8 cellular contexts compared by ENCODE assay signal in the genomic region with DNA sequence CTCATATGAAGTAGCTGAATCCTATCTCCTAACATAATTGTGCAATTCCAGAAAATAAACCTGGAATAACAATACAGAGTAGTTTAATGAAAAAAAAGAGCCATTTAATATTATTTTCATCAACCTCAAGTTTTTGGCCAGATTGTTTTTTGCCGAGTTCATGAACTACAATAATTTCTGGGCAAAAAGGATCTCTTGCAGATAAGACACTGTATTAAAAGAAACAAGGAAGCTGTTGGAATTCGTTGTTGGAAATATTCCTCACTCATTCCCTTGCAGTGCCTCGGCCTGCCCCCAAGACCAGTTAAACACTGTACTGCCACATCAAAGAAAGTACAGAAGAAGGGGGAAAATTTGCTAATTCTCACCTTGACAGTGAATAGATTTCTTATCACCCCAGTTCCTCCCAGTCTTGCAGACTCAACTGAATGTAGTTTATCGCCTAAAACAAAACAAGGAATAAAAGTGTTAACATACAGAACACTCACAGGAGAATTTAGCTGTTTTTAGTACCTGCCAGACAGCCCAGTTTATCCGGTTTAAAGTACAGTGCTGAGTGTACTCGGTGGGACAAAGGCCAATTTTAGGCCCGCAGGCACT. TPM values are rescaled to one million over a fixed set of nuclear protein-coding genes. Genes with fewer than 3 reads are reported as not detected.
A peak's percentile ranks its signal among the peaks of the same experiment; 100 is the strongest.
DNase-seq lines count a peak whose midpoint lies in the region; ATAC-seq, FAIRE-seq and TF ChIP-seq lines count a peak whose summit lies in the region.

No MANE protein-coding gene starts in this region.

- no peak for TF ChIP-seq EP300 in H1 (IDR thresholded peaks at IDR 0.05; ENCODE audit: borderline replicate concordance in 1 of 2, low read depth in 2 of 2, low read length in 2 of 2)

- H2AK5ac ChIP-seq in H1 (ENCODE audit: low read depth, low read length) = no peak overlapping the region

- H4K5ac ChIP-seq in H1 (ENCODE audit: insufficient read length, low read depth, low read length) = peak overlapping the region; percentile 27

- peaks cover 4 to 36% (median 28%) of the 10 kb centered on the region in 4 donors for H3K4me1 Mint-ChIP-seq in CD4-positive, CD25-positive, alpha-beta regulatory T cell
- H3K4me1 Mint-ChIP-seq in neural progenitor cell = peaks cover 36% of the 10 kb centered on the region

- peak overlapping the region; percentile 98 for H3K4me3 ChIP-seq in CD4-positive, CD25-positive, alpha-beta regulatory T cell (ENCODE audit: low read depth, low read length)
- H3K4me3 ChIP-seq in MM.1S (ENCODE audit: low read length) = peak overlapping the region; percentile 95
- H3K4me3 ChIP-seq in H1 (ENCODE audit: extremely low read depth in 1 of 4, insufficient read depth in 2 of 4, low read depth in 3 of 4, low read length in 4 of 4) = peak overlapping the region; percentile 85 to 100 (median 99)
- H3K4me3 ChIP-seq in neural progenitor cell = peak overlapping the region; percentile 83

- peaks cover 24% of the 10 kb centered on the region for H3K4me1 ChIP-seq in CD4-positive, CD25-positive, alpha-beta regulatory T cell (ENCODE audit: control insufficient read depth, insufficient read depth, low read length, poor library complexity, severe bottlenecking)
- peaks cover 14% of the 10 kb centered on the region for H3K4me1 ChIP-seq in MM.1S (ENCODE audit: low read length)
- peaks cover 0 to 5% (median 3%) of the 10 kb centered on the region in 4 experiments; a peak in 2 of 7 replicates for H3K4me1 ChIP-seq in H1 (replicated peaks in 1 of 4; ENCODE audit: control insufficient read depth in 3 of 4, insufficient read depth in 4 of 4, low read length in 3 of 4)
- peaks cover 39% of the 10 kb centered on the region for H3K4me1 ChIP-seq in neural progenitor cell

- H4K20me1 ChIP-seq in MM.1S (ENCODE audit: insufficient read depth, low read length) = no peaks in the 10 kb centered on the region
- H4K20me1 ChIP-seq in H1 (replicated peaks in 1 of 2; ENCODE audit: control insufficient read depth in 1 of 2, insufficient read depth in 2 of 2, low read length in 2 of 2) = peaks cover 0 to 1% of the 10 kb centered on the region in 2 experiments
- peaks cover 28% of the 10 kb centered on the region for H4K20me1 ChIP-seq in neural progenitor cell (ENCODE audit: low read depth)

- no peaks in the 10 kb centered on the region for H3K27me3 ChIP-seq in CD4-positive, CD25-positive, alpha-beta regulatory T cell (ENCODE audit: control insufficient read depth, insufficient read depth, low read length)
- H3K27me3 ChIP-seq in MM.1S (replicated peaks; ENCODE audit: insufficient read depth, low read length) = no peaks in the 10 kb centered on the region
- H3K27me3 ChIP-seq in H1 (replicated peaks in 1 of 4; ENCODE audit: control insufficient read depth in 3 of 4, extremely low read depth in 1 of 4, insufficient read depth in 3 of 4, low read length in 3 of 4) = no peaks in the 10 kb centered on the region
- no peaks in the 10 kb centered on the region for H3K27me3 ChIP-seq in neural progenitor cell

- no peaks in the 10 kb centered on the region for H3K9me3 ChIP-seq in CD4-positive, CD25-positive, alpha-beta regulatory T cell (ENCODE audit: control insufficient read depth in 2 of 2, low read length in 2 of 2)
- no peaks in the 10 kb centered on the region for H3K9me3 ChIP-seq in MM.1S (replicated peaks; ENCODE audit: insufficient read depth, low read length)
- no peaks in the 10 kb centered on the region for H3K9me3 ChIP-seq in H1 (ENCODE audit: insufficient read depth in 2 of 2, low read depth in 1 of 2, low read length in 1 of 2)
- H3K9me3 ChIP-seq in neural progenitor cell (ENCODE audit: low read depth) = no peaks in the 10 kb centered on the region

- peaks cover 0 to 3% (median 0%) of the 10 kb centered on the region in 7 donors for H3K9me3 Mint-ChIP-seq in CD4-positive, CD25-positive, alpha-beta regulatory T cell
- no peaks in the 10 kb centered on the region for H3K9me3 Mint-ChIP-seq in neural progenitor cell

- peak overlapping the region; percentile 88 to 99 (median 96) for H3K4me3 Mint-ChIP-seq in CD4-positive, CD25-positive, alpha-beta regulatory T cell
- peak overlapping the region; percentile 99 for H3K4me3 Mint-ChIP-seq in neural progenitor cell

- peaks cover 12% of the 10 kb centered on the region for H3K36me3 ChIP-seq in CD4-positive, CD25-positive, alpha-beta regulatory T cell (ENCODE audit: control insufficient read depth, insufficient read depth, low read length)
- H3K36me3 ChIP-seq in MM.1S (replicated peaks; ENCODE audit: insufficient read depth, low read length) (peaks cover 7% of the 10 kb centered on the region), H1 (ENCODE audit: control insufficient read depth in 2 of 4, insufficient read depth in 4 of 4, low read length in 3 of 4) (peaks cover 4 to 49% (median 22%) of the 10 kb centered on the region in 4 experiments), neural progenitor cell (peaks cover 28% of the 10 kb centered on the region)

- no peaks in the 10 kb centered on the region for H3K9me2 ChIP-seq in MM.1S (replicated peaks; ENCODE audit: insufficient read depth, low read length)

- H3K27me3 Mint-ChIP-seq in CD4-positive, CD25-positive, alpha-beta regulatory T cell = no peaks in the 10 kb centered on the region
- H3K27me3 Mint-ChIP-seq in neural progenitor cell (ENCODE audit: insufficient read depth, low read depth) = no peaks in the 10 kb centered on the region

- CTCF ChIA-PET in H1 (lab: Charles Lee; ENCODE audit: partially characterized antibody) = interaction anchor here (0.7 to 6.2 kb wide), 13 partner anchors 15 to 180 kb away, joined by 3 to 53 read pairs (median 3); a partner anchor contains a TSS

- H3K27ac ChIP-seq in CD4-positive, CD25-positive, alpha-beta regulatory T cell (ENCODE audit: insufficient read depth, low read length, poor library complexity, severe bottlenecking) = peak overlapping the region; percentile 66
- H3K27ac ChIP-seq in MM.1S (ENCODE audit: low read length) = no peak overlapping the region
- no peak overlapping the region for H3K27ac ChIP-seq in H1 (ENCODE audit: low read depth, low read length)
- no peak overlapping the region for H3K27ac ChIP-seq in neural progenitor cell

- H2BK20ac ChIP-seq in H1 (ENCODE audit: low read length) = no peak overlapping the region

- H3K4ac ChIP-seq in H1 (replicated peaks; ENCODE audit: insufficient read length, low read depth, low read length) = no peak overlapping the region

- no peak for TF ChIP-seq POLR2A in H1 (IDR thresholded peaks at IDR 0.05; ENCODE audit: control extremely low read depth in 1 of 2, low read depth in 2 of 2, low read length in 2 of 2)

- POLR2A ChIA-PET in H1 (lab: Charles Lee; ENCODE audit: partially characterized antibody) = interaction anchor here (1.0 to 7.0 kb wide), 16 partner anchors 9 to 152 kb away, joined by 3 to 68 read pairs (median 4); a partner anchor contains a TSS

- peak overlapping the region; percentile 4; the same call in 1 of the 2 replicates for H3K18ac ChIP-seq in H1 (ENCODE audit: extremely low read depth, low read length)

- H3K27ac Mint-ChIP-seq in CD4-positive, CD25-positive, alpha-beta regulatory T cell = peak overlapping the region; percentile 32 to 88 (median 72)
- H3K27ac Mint-ChIP-seq in neural progenitor cell = peak overlapping the region; percentile 82

- H4K8ac ChIP-seq in H1 (ENCODE audit: extremely low read depth, insufficient read depth, low read length) = no peak overlapping the region

- no peak for DNase-seq in CD4-positive, CD25-positive, alpha-beta regulatory T cell
- DNase-seq in MM.1S (no peak), H1 (ENCODE audit: low read depth in 1 of 2, low spot score in 2 of 2) (no peak), neural progenitor cell (ENCODE audit: low spot score) (no peak), COLO829 (ENCODE audit: low spot score) (no peak), NAMALWA (ENCODE audit: low spot score) (no peak), EL (no peak)

- H3K23ac ChIP-seq in H1 (ENCODE audit: insufficient read length) = no peak overlapping the region

- H3K79me2 ChIP-seq in MM.1S (ENCODE audit: low read length) (0 out of 2 replicates have a peak, but pooled peaks cover 6% of the 10 kb centered on the region), H1 (ENCODE audit: control insufficient read depth in 1 of 2, insufficient read depth in 2 of 2, low read length in 2 of 2) (peaks cover 3 to 30% of the 10 kb centered on the region in 2 experiments; a peak in 3 of 4 replicates), neural progenitor cell (ENCODE audit: low read depth) (peaks cover 49% of the 10 kb centered on the region)

- H3F3A ChIP-seq in MM.1S (ENCODE audit: insufficient read depth, low read length) (peaks cover 9% of the 10 kb centered on the region), neural progenitor cell (ENCODE audit: low read depth) (peaks cover 35% of the 10 kb centered on the region)

- H3K23me2 ChIP-seq in H1 (ENCODE audit: low read depth, low read length) = peaks cover 2% of the 10 kb centered on the region; the same call in 1 of the 2 replicates

- FAIRE-seq in H1 (lab: Jason Lieb, UNC) = no peak

- H3K4me2 ChIP-seq in MM.1S (ENCODE audit: low read depth, low read length) = peak overlapping the region; percentile 97
- H3K4me2 ChIP-seq in H1 (ENCODE audit: insufficient read depth in 1 of 2, low read depth in 2 of 2, low read length in 2 of 2) = peak overlapping the region; percentile 70 to 85
- H3K4me2 ChIP-seq in neural progenitor cell = peak overlapping the region; percentile 78

- peak in 1 of 2 donors; percentile 2 for ATAC-seq in CD4-positive, CD25-positive, alpha-beta regulatory T cell (ENCODE audit: low read depth in 2 of 2)
- ATAC-seq in GM18907 (IDR thresholded peaks at IDR 0.05; ENCODE audit: unreplicated experiment) = no peak

- no peak overlapping the region for H2BK120ac ChIP-seq in H1 (replicated peaks; ENCODE audit: low read depth, low read length)

- TF ChIP-seq CTCF in MM.1S (IDR thresholded peaks at IDR 0.05; ENCODE audit: low read length) = no peak
- TF ChIP-seq CTCF in H1 (IDR thresholded peaks at IDR 0.05; ENCODE audit: control extremely low read depth in 1 of 3, insufficient read depth in 1 of 3, low read depth in 1 of 3, low read length in 3 of 3) = no peak
- no peak for TF ChIP-seq CTCF in neural progenitor cell (IDR thresholded peaks at IDR 0.05)

- H2BK15ac ChIP-seq in H1 (ENCODE audit: low read length) = no peak overlapping the region

- 32% methylated on average over 7 of the region's 7 CpGs; no CpG with 5 or more reads in 1 of the 2 experiments for WGBS in H1 (ENCODE audit: extremely low coverage in 1 of 2, insufficient coverage in 1 of 2, insufficient read length in 1 of 2, insufficient replicate concordance in 2 of 2, low coverage in 1 of 2, low lambda C conversion rate in 2 of 2, missing lambda C conversion rate in 1 of 2), 2 experiments

- no peak overlapping the region for H2BK5ac ChIP-seq in H1 (ENCODE audit: low read depth, low read length)

- no peak overlapping the region for H3K14ac ChIP-seq in H1 (ENCODE audit: insufficient read length)

- H3K9ac ChIP-seq in MM.1S (ENCODE audit: low read length) (peak overlapping the region; percentile 15; the same call in 1 of the 2 replicates), H1 (replicated peaks in 1 of 4; ENCODE audit: extremely low read depth in 1 of 4, low read depth in 3 of 4, low read length in 3 of 4) (peak overlapping the region in 3 of 4 experiments; percentile 3 to 84 (median 82); a peak in 4 of 7 replicates), neural progenitor cell (peak overlapping the region; percentile 43)

- H3K36me3 Mint-ChIP-seq in CD4-positive, CD25-positive, alpha-beta regulatory T cell = peaks cover 14% of the 10 kb centered on the region
- peaks cover 30% of the 10 kb centered on the region for H3K36me3 Mint-ChIP-seq in neural progenitor cell

- peak overlapping the region; percentile 24 for H3K56ac ChIP-seq in H1 (replicated peaks; ENCODE audit: insufficient read length, low read depth, low read length)

- no peak overlapping the region for H4K91ac ChIP-seq in H1 (replicated peaks; ENCODE audit: insufficient read length, low read length)

- TF ChIP-seq RAD21 in H1 (IDR thresholded peaks at IDR 0.05 in 1 of 2, conservative IDR thresholded peaks at IDR 0.05 in 1 of 2; ENCODE audit: low read depth in 2 of 2, low read length in 2 of 2) = no peak

- peak overlapping the region; percentile 91 for H2AFZ ChIP-seq in MM.1S (ENCODE audit: low read length)
- H2AFZ ChIP-seq in H1 (ENCODE audit: low read length) = no peak overlapping the region
- peak overlapping the region; percentile 11 for H2AFZ ChIP-seq in neural progenitor cell (replicated peaks)

- H3K79me1 ChIP-seq in H1 (ENCODE audit: low read depth, low read length) = 0 out of 2 replicates have a peak, but pooled peaks cover 3% of the 10 kb centered on the region

- H2BK12ac ChIP-seq in H1 (ENCODE audit: low read depth, low read length) = no peak overlapping the region

RNA-seq across cellular contexts. Expression of a gene that starts 1.3 kb away (rescaled TPM):
- 8.8 TPM for total RNA-seq in CD4-positive, CD25-positive, alpha-beta regulatory T cell
- polyA plus RNA-seq in CD4-positive, CD25-positive, alpha-beta regulatory T cell = 10 to 100 TPM in 1 of 4 donors, 1 to 10 TPM in 3; 8.1 to 10.4 (median 9.1) TPM
- total RNA-seq in H1 (2021; fragmentation: NEBNext Ultra II Directional; extraction: Animal tissue kit (Norgen Biotek cat#: 25700)) = 379 and 398 TPM in 2 replicates
- polyA plus RNA-seq in H1 (2011; rRNA removed) = 115 and 174 TPM in 2 replicates
- 268 TPM for polyA plus RNA-seq in H1 (2011; cell fraction: cytosol; rRNA removed)
- polyA plus RNA-seq in H1 (2011; cell fraction: nucleus; rRNA removed) = 93.8 TPM
- 219 to 322 TPM (median 251 TPM) in 4 replicates for polyA plus RNA-seq in H1 (2012, experiment 1 of 2)
- polyA plus RNA-seq in H1 (2012, experiment 2 of 2) = 47.0 TPM
- polyA plus RNA-seq in H1 (2013, experiment 1 of 2) = 281 TPM
- polyA plus RNA-seq in H1 (2013, experiment 2 of 2) = 281 TPM
- 238 and 293 TPM in 2 replicates for polyA minus RNA-seq in H1 (2011; rRNA and poly(A)+ RNA removed)
- polyA minus RNA-seq in H1 (2011; cell fraction: cytosol; rRNA and poly(A)+ RNA removed) = 164 TPM
- polyA minus RNA-seq in H1 (2011; cell fraction: nucleus; rRNA and poly(A)+ RNA removed) = 137 TPM
- total RNA-seq in neural progenitor cell (ENCODE audit: low replicate concordance) = 236 and 308 TPM in 2 replicates

RNA-seq across cellular contexts. Expression of a gene that starts 12.4 kb away (rescaled TPM):
- total RNA-seq in CD4-positive, CD25-positive, alpha-beta regulatory T cell = 43.5 TPM
- polyA plus RNA-seq in CD4-positive, CD25-positive, alpha-beta regulatory T cell = 1 to 10 TPM; 5.2 to 7.6 (median 5.9) TPM
- 33.5 and 35.8 TPM in 2 replicates for total RNA-seq in H1 (2021; fragmentation: NEBNext Ultra II Directional; extraction: Animal tissue kit (Norgen Biotek cat#: 25700))
- polyA plus RNA-seq in H1 (2011; rRNA removed) = 7.4 and 8.8 TPM in 2 replicates
- 12.5 TPM for polyA plus RNA-seq in H1 (2011; cell fraction: cytosol; rRNA removed)
- polyA plus RNA-seq in H1 (2011; cell fraction: nucleus; rRNA removed) = 19.3 TPM
- 7.7 to 15.2 TPM (median 10.9 TPM) in 4 replicates for polyA plus RNA-seq in H1 (2012, experiment 1 of 2)
- polyA plus RNA-seq in H1 (2012, experiment 2 of 2) = 0.55 TPM
- 15.0 TPM for polyA plus RNA-seq in H1 (2013, experiment 1 of 2)
- polyA plus RNA-seq in H1 (2013, experiment 2 of 2) = 14.8 TPM
- 54.9 and 78.0 TPM in 2 replicates for polyA minus RNA-seq in H1 (2011; rRNA and poly(A)+ RNA removed)
- 27.2 TPM for polyA minus RNA-seq in H1 (2011; cell fraction: cytosol; rRNA and poly(A)+ RNA removed)
- 81.6 TPM for polyA minus RNA-seq in H1 (2011; cell fraction: nucleus; rRNA and poly(A)+ RNA removed)
- 44.0 and 51.6 TPM in 2 replicates for total RNA-seq in neural progenitor cell (ENCODE audit: low replicate concordance)

Comparison
In these comparisons a context has a peak if more than half of its experiments do, and no peak if none do; other contexts are left out.
1. H3K9ac ChIP-seq: peak in every context shown above with its lines; median percentile 82 in H1; 43 in neural progenitor cell; 15 in MM.1S.
2. RNA of a gene that starts 1.3 kb away (total RNA-seq): 379 to 398 TPM in H1 and 236 to 308 TPM in neural progenitor cell; 8.8 TPM in CD4-positive, CD25-positive, alpha-beta regulatory T cell (single experiment); every median in the first group is over 10 times any median in the second.
3. Peak in every context shown above with its lines, with median percentiles within 50 percentile points of each other: H3K4me3 ChIP-seq and H3K4me2 ChIP-seq.